Comparison of ENCODE assay signal across 26 cellular contexts in genomic region chr1:168386492-168386891, GRCh38.
DNase-seq lines count a peak whose midpoint lies in the region; ATAC-seq, FAIRE-seq and TF ChIP-seq lines count a peak whose summit lies in the region.
"Had no signal": no experiment of that assay in that cellular context is flagged by ENCODE, and none has a peak within 500 bp of the region (broad histone marks: within the 10 kb centered on the region; RNA-seq: fewer than 3 reads in every experiment).

No MANE protein-coding gene starts in this region.

- no peaks in the 10 kb centered on the region for H3F3A ChIP-seq in GM23248 (ENCODE audit: insufficient read depth)

- ATAC-seq in K562 (peak; percentile 64), T-cell (replicated peaks in 1 of 4) (no peak), HG03457 (IDR thresholded peaks at IDR 0.05; ENCODE audit: unreplicated experiment) (no peak)
- ATAC-seq in natural killer cell treated with Interleukin-12 subunit alpha and Interleukin-12 subunit beta and Interleukin-15 and Interleukin-18, amount 100 ng/mL, for 72 hours, result no peak
- ATAC-seq: HepG2 had no signal

- H4K20me1 ChIP-seq in K562 (replicated peaks; ENCODE audit: control insufficient read depth, insufficient read depth, low read length) (no peaks in the 10 kb centered on the region), GM23248 (ENCODE audit: insufficient read depth) (no peaks in the 10 kb centered on the region)

- CTCF ChIA-PET in K562 (lab: Yijun Ruan, JAX; ENCODE audit: low intra/inter-chr PET ratio), result no interaction called here
- CTCF ChIA-PET in T-cell (lab: Charles Lee), result interaction anchor here in 1 of 2 donors (1.2 to 1.5 kb wide), 2 partner anchors 34 to 44 kb away, joined by 3 to 8 read pairs; no protein-coding TSS in a partner anchor

- TF ChIP-seq POLR2A in K562 (conservative IDR thresholded peaks at IDR 0.05), result no peak

- H3K9me3 ChIP-seq in K562 (replicated peaks; ENCODE audit: control insufficient read depth, insufficient read depth, low read depth, low read length) (no peaks in the 10 kb centered on the region), GM23248 (ENCODE audit: low read depth) (no peaks in the 10 kb centered on the region)
- H3K9me3 ChIP-seq: colonic mucosa, left ventricle myocardium inferior, neutrophil, right atrium auricular region, suprapubic skin, upper lobe of right lung had no signal

- H3K4me3 Mint-ChIP-seq in natural killer cell treated with Interleukin-12 subunit alpha and Interleukin-12 subunit beta and Interleukin-15 and Interleukin-18, amount 100 ng/mL, for 72 hours, result peak overlapping the region; percentile 66
- no peak overlapping the region for H3K4me3 Mint-ChIP-seq in T-cell

- H3K27ac ChIP-seq in K562 (ENCODE audit: extremely low read depth, low read depth, low read length), result no peak overlapping the region
- H3K27ac ChIP-seq in GM23248, result no peak overlapping the region
- H3K27ac ChIP-seq: 22Rv1, cardiac muscle cell, colonic mucosa, left ventricle myocardium inferior, neutrophil, right atrium auricular region, RWPE1, suprapubic skin, upper lobe of right lung had no signal

- H3K4me1 Mint-ChIP-seq in natural killer cell treated with Interleukin-12 subunit alpha and Interleukin-12 subunit beta and Interleukin-15 and Interleukin-18, amount 100 ng/mL, for 72 hours (ENCODE audit: low read depth in 2 of 2), result peaks cover 35 to 43% of the 10 kb centered on the region in 2 donors
- peaks cover 15 to 25% (median 21%) of the 10 kb centered on the region in 3 donors for H3K4me1 Mint-ChIP-seq in T-cell

- POLR2A ChIA-PET in K562 (lab: Yijun Ruan, JAX), result interaction anchor here (1.8 kb wide), 1 partner anchor 13 kb away, joined by 5 read pairs; no protein-coding TSS in a partner anchor
- POLR2A ChIA-PET in T-cell (lab: Charles Lee), result no interaction called here

- FAIRE-seq in K562 (lab: Jason Lieb, UNC), result no peak
- FAIRE-seq: GM19239, HepG2, small intestine had no signal

- 30% methylated on average over 2 of the region's 2 CpGs for WGBS in K562 (ENCODE audit: insufficient coverage, low coverage, missing lambda C conversion rate)
- 72 to 74% methylated on average over 2 of the region's 2 CpGs for WGBS in GM23248 (ENCODE audit: low coverage in 1 of 2, low lambda C conversion rate in 2 of 2, missing lambda C conversion rate in 2 of 2), 2 experiments

- H3K36me3 Mint-ChIP-seq in natural killer cell treated with Interleukin-12 subunit alpha and Interleukin-12 subunit beta and Interleukin-15 and Interleukin-18, amount 100 ng/mL, for 72 hours, result no peaks in the 10 kb centered on the region
- no peaks in the 10 kb centered on the region for H3K36me3 Mint-ChIP-seq in T-cell
- H3K36me3 Mint-ChIP-seq: activated naive CD8-positive, alpha-beta T cell treated with anti-CD3 and anti-CD28 coated beads, Interleukin-2, amount 10 ng/mL, durations not matched to agents 7 days and 5 days had no signal

- TF ChIP-seq EP300 in K562 (IDR thresholded peaks at IDR 0.05; ENCODE audit: low read length), result no peak

- no peak overlapping the region for H3K27ac Mint-ChIP-seq in natural killer cell treated with Interleukin-12 subunit alpha and Interleukin-12 subunit beta and Interleukin-15 and Interleukin-18, amount 100 ng/mL, for 72 hours
- H3K27ac Mint-ChIP-seq in T-cell, result no peak overlapping the region
- H3K27ac Mint-ChIP-seq: CD14-positive monocyte; T-helper 1 cell treated with Interleukin-12 subunit alpha and Interleukin-12 subunit beta and Interleukin-4 antibody, amounts not matched to agents 30 μg/mL and 1 μg/mL, for 36 hours had no signal

- TF ChIP-seq RAD21 in K562 (CRISPR knock-in tag; conservative IDR thresholded peaks at IDR 0.05 in 1 of 2, IDR thresholded peaks at IDR 0.05 in 1 of 2), result no peak

- DNase-seq in DMS53 (lab: John Stamatoyannopoulos, UW), result peak; percentile 58
- DNase-seq in DMS53 treated with DMSO at 0.1 percent for 48 hours (lab: John Stamatoyannopoulos, UW; ENCODE audit: unreplicated experiment), result no peak
- peak; percentile 6 for DNase-seq in NAMALWA (ENCODE audit: low spot score)
- DNase-seq in K562 (ENCODE audit: extremely low read depth in 1 of 4, low spot score in 3 of 4), result peak in 2 of 4 experiments; percentile 43 to 52
- no peak for DNase-seq in natural killer cell treated with Interleukin-12 subunit alpha and Interleukin-12 subunit beta and Interleukin-15 and Interleukin-18, amount 100 ng/mL, for 72 hours (ENCODE audit: low spot score)
- DNase-seq in GM23248, result no peak
- no peak for DNase-seq in T-cell
- DNase-seq: Kasumi-1, left ventricle myocardium inferior, NCI-H510A had no signal

- peaks cover 0 to 2% of the 10 kb centered on the region in 2 donors for H3K27me3 Mint-ChIP-seq in natural killer cell treated with Interleukin-12 subunit alpha and Interleukin-12 subunit beta and Interleukin-15 and Interleukin-18, amount 100 ng/mL, for 72 hours
- peaks cover 4 to 5% of the 10 kb centered on the region in 2 donors for H3K27me3 Mint-ChIP-seq in T-cell

- H3K4me3 ChIP-seq in K562 (no peak overlapping the region), GM23248 (no peak overlapping the region)
- H3K4me3 ChIP-seq: cardiac muscle cell, colonic mucosa, right atrium auricular region, suprapubic skin, upper lobe of right lung had no signal

- no peaks in the 10 kb centered on the region for H3K36me3 ChIP-seq in K562 (ENCODE audit: control insufficient read depth, insufficient read depth, low read length)
- H3K36me3 ChIP-seq in GM23248 (ENCODE audit: low read depth), result no peaks in the 10 kb centered on the region
- H3K36me3 ChIP-seq: cardiac muscle cell, colonic mucosa, left ventricle myocardium inferior, neutrophil, right atrium auricular region, suprapubic skin, upper lobe of right lung had no signal

- H3K4me1 ChIP-seq in K562 (replicated peaks in 1 of 2; ENCODE audit: control insufficient read depth in 2 of 2, insufficient read depth in 2 of 2, low read length in 2 of 2) (peaks cover 0 to 4% of the 10 kb centered on the region in 2 experiments; a peak in 2 of 5 replicates), GM23248 (ENCODE audit: insufficient read depth) (no peaks in the 10 kb centered on the region)
- H3K4me1 ChIP-seq: colonic mucosa, upper lobe of right lung had no signal

- intact Hi-C loops in K562 (cut with micrococcal nuclease), result no loop called here

- no TSS peak for BruUV-seq in K562 (replicated peaks; lab: Mats Ljungman, UMichigan)

- H3K9me1 ChIP-seq in K562 (ENCODE audit: control insufficient read depth, insufficient read depth, low read length), result no peaks in the 10 kb centered on the region

- no peaks in the 10 kb centered on the region for H3K9me2 ChIP-seq in GM23248 (ENCODE audit: insufficient read depth)

- H3K27me3 ChIP-seq in K562 (ENCODE audit: control insufficient read depth in 2 of 2, insufficient read depth in 2 of 2, low read length in 2 of 2) (no peaks in the 10 kb centered on the region), GM23248 (replicated peaks; ENCODE audit: insufficient read depth) (peaks cover 13% of the 10 kb centered on the region)
- H3K27me3 ChIP-seq: cardiac muscle cell, colonic mucosa, right atrium auricular region, upper lobe of right lung had no signal

- no peaks in the 10 kb centered on the region for H3K9me3 Mint-ChIP-seq in natural killer cell treated with Interleukin-12 subunit alpha and Interleukin-12 subunit beta and Interleukin-15 and Interleukin-18, amount 100 ng/mL, for 72 hours
- H3K9me3 Mint-ChIP-seq in T-cell, result no peaks in the 10 kb centered on the region
- H3K9me3 Mint-ChIP-seq: activated naive CD8-positive, alpha-beta T cell treated with anti-CD3 and anti-CD28 coated beads, Interleukin-2, amount 10 ng/mL, durations not matched to agents 7 days and 5 days; H9; T-helper 1 cell treated with Interleukin-12 subunit alpha and Interleukin-12 subunit beta and Interleukin-4 antibody, amounts not matched to agents 30 μg/mL and 1 μg/mL, for 36 hours had no signal

- in situ Hi-C loops in K562 (cut with MboI), result no loop called here
- in situ Hi-C loops in GM23248 (cut with MboI), result no loop called here

- H3K79me2 ChIP-seq in K562 (ENCODE audit: control insufficient read depth, insufficient read depth, low read length) (no peaks in the 10 kb centered on the region), GM23248 (ENCODE audit: insufficient read depth) (no peaks in the 10 kb centered on the region)

- TF ChIP-seq CTCF in K562 (IDR thresholded peaks at IDR 0.05 in 2 of 3, conservative IDR thresholded peaks at IDR 0.05 in 1 of 3; ENCODE audit: insufficient read depth in 2 of 3, low read depth in 1 of 3, low read length in 3 of 3), result no peak

- H2AFZ ChIP-seq in K562 (ENCODE audit: low read depth, low read length) (peak overlapping the region; percentile 52; the same call in 1 of the 2 replicates), GM23248 (no peak overlapping the region)

- H3K4me2 ChIP-seq in K562 (ENCODE audit: insufficient read depth, low read length) (no peak overlapping the region), GM23248 (ENCODE audit: unreplicated experiment) (no peak overlapping the region)

- H3K9ac ChIP-seq in K562 (ENCODE audit: insufficient read depth in 1 of 2, low read depth in 2 of 2, low read length in 2 of 2) (no peak overlapping the region), GM23248 (no peak overlapping the region)

TF ChIP-seq in K562, 482 proteins besides CTCF, POLR2A, EP300 and RAD21:
- TF ChIP-seq USF1 (CRISPR knock-in tag; IDR thresholded peaks at IDR 0.05) (peak; percentile 86), NFYB (IDR thresholded peaks at IDR 0.05; ENCODE audit: extremely low read depth, insufficient read length) (peak; percentile 13), MTF1 (CRISPR knock-in tag; IDR thresholded peaks at IDR 0.05; ENCODE audit: borderline replicate concordance) (no peak), KAT8 (IDR thresholded peaks at IDR 0.05; ENCODE audit: low read depth) (no peak), USF2 (CRISPR knock-in tag; IDR thresholded peaks at IDR 0.05) (peak; percentile 84), SRF (CRISPR knock-in tag; IDR thresholded peaks at IDR 0.05) (no peak), SLC30A9 (CRISPR knock-in tag; IDR thresholded peaks at IDR 0.05) (no peak), RAD51 (IDR thresholded peaks at IDR 0.05; ENCODE audit: borderline replicate concordance, low read depth) (peak; percentile 42; the same call in 1 of the 2 replicates)

Comparison
In these comparisons a context has a peak if more than half of its experiments do, and no peak if none do; other contexts are left out.
1. DNase-seq: peak in DMS53 (single experiment) and NAMALWA (single experiment); none in DMS53 treated with DMSO at 0.1 percent for 48 hours (single experiment), natural killer cell treated with Interleukin-12 subunit alpha and Interleukin-12 subunit beta and Interleukin-15 and Interleukin-18, amount 100 ng/mL, for 72 hours (single experiment), GM23248 (single experiment) and T-cell (0 of 34).